In the genomic region with DNA sequence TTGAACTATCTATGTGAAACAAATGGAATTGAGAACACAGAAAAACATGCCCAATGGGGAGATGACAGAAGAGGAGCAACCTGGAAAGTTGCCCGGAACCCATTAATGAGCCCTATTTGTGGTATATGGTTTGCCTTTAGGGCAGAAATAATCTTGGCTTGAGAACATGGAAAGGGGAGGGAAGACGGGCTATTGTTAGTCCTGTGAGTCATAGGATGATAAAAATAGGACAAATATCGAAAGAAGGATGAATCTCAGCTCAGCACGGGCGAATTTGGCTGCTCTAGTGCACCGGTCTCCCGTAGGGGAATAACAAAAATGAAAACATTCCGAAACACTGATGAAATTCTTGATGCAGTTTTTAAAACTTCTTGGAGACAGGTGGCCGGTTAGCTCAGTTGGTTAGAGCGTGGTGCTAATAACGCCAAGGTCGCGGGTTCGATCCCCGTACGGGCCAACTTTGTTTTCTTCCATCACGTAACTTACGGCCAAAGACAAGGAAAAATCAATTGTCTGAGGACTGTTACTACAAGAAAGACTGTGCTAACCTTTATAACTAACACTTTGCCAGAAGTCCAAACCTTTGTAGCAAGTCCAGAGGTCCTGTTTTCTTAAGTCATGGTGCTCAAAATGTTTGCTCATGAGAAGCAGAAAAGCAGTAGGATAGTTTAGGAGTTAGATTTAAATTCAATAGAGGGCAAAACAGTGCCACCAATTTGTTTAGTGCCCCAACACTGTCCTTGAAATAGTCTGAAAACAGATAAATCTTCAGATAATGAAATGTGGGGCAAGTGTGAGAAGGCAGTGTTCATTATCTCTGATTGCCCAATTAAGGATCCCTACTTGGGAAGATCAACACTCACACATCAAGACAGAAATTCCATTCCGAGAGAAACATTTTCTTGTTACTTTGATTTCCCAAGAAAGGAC, we compare ENCODE assay signal across 1 cellular context.
TF ChIP-seq lines count a peak whose summit lies in the region.

No MANE protein-coding gene starts in this region.

TF ChIP-seq in K562, 482 proteins besides CTCF, POLR2A, EP300 and RAD21 (continued from another document and continues in another):
- TF ChIP-seq, protein P1, sequence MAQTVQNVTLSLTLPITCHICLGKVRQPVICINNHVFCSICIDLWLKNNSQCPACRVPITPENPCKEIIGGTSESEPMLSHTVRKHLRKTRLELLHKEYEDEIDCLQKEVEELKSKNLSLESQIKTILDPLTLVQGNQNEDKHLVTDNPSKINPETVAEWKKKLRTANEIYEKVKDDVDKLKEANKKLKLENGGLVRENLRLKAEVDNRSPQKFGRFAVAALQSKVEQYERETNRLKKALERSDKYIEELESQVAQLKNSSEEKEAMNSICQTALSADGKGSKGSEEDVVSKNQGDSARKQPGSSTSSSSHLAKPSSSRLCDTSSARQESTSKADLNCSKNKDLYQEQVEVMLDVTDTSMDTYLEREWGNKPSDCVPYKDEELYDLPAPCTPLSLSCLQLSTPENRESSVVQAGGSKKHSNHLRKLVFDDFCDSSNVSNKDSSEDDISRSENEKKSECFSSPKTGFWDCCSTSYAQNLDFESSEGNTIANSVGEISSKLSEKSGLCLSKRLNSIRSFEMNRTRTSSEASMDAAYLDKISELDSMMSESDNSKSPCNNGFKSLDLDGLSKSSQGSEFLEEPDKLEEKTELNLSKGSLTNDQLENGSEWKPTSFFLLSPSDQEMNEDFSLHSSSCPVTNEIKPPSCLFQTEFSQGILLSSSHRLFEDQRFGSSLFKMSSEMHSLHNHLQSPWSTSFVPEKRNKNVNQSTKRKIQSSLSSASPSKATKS (CRISPR knock-in tag; IDR thresholded peaks at IDR 0.05), result no peak
- TF ChIP-seq, protein P2, sequence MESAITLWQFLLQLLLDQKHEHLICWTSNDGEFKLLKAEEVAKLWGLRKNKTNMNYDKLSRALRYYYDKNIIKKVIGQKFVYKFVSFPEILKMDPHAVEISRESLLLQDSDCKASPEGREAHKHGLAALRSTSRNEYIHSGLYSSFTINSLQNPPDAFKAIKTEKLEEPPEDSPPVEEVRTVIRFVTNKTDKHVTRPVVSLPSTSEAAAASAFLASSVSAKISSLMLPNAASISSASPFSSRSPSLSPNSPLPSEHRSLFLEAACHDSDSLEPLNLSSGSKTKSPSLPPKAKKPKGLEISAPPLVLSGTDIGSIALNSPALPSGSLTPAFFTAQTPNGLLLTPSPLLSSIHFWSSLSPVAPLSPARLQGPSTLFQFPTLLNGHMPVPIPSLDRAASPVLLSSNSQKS (CRISPR knock-in tag; IDR thresholded peaks at IDR 0.05), result no peak
- peak; percentile 31 for TF ChIP-seq TAF9B (IDR thresholded peaks at IDR 0.05; ENCODE audit: partially characterized antibody)
- TF ChIP-seq, protein P3, sequence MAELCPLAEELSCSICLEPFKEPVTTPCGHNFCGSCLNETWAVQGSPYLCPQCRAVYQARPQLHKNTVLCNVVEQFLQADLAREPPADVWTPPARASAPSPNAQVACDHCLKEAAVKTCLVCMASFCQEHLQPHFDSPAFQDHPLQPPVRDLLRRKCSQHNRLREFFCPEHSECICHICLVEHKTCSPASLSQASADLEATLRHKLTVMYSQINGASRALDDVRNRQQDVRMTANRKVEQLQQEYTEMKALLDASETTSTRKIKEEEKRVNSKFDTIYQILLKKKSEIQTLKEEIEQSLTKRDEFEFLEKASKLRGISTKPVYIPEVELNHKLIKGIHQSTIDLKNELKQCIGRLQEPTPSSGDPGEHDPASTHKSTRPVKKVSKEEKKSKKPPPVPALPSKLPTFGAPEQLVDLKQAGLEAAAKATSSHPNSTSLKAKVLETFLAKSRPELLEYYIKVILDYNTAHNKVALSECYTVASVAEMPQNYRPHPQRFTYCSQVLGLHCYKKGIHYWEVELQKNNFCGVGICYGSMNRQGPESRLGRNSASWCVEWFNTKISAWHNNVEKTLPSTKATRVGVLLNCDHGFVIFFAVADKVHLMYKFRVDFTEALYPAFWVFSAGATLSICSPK (IDR thresholded peaks at IDR 0.05; ENCODE audit: borderline replicate concordance), result 0 out of 2 replicates have a peak, but pooled peaks have one; percentile 55
- TF ChIP-seq, protein P4, sequence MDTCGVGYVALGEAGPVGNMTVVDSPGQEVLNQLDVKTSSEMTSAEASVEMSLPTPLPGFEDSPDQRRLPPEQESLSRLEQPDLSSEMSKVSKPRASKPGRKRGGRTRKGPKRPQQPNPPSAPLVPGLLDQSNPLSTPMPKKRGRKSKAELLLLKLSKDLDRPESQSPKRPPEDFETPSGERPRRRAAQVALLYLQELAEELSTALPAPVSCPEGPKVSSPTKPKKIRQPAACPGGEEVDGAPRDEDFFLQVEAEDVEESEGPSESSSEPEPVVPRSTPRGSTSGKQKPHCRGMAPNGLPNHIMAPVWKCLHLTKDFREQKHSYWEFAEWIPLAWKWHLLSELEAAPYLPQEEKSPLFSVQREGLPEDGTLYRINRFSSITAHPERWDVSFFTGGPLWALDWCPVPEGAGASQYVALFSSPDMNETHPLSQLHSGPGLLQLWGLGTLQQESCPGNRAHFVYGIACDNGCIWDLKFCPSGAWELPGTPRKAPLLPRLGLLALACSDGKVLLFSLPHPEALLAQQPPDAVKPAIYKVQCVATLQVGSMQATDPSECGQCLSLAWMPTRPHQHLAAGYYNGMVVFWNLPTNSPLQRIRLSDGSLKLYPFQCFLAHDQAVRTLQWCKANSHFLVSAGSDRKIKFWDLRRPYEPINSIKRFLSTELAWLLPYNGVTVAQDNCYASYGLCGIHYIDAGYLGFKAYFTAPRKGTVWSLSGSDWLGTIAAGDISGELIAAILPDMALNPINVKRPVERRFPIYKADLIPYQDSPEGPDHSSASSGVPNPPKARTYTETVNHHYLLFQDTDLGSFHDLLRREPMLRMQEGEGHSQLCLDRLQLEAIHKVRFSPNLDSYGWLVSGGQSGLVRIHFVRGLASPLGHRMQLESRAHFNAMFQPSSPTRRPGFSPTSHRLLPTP (IDR thresholded peaks at IDR 0.05; ENCODE audit: borderline replicate concordance, extremely low read depth, insufficient read length), result peak; percentile 92
- TF ChIP-seq SMARCE1 (IDR thresholded peaks at IDR 0.05), result peak; percentile 30; the same call in 1 of the 2 replicates
- TF ChIP-seq TBP (optimal IDR thresholded peaks at IDR 0.05; ENCODE audit: low read depth, low read length), result peak; percentile 100
- TF ChIP-seq ZBTB43 (CRISPR knock-in tag; IDR thresholded peaks at IDR 0.05), result no peak
- TF ChIP-seq SREBF2 (CRISPR knock-in tag; IDR thresholded peaks at IDR 0.05), result peak; percentile 87; the same call in 1 of the 2 replicates
- TF ChIP-seq, protein P5, sequence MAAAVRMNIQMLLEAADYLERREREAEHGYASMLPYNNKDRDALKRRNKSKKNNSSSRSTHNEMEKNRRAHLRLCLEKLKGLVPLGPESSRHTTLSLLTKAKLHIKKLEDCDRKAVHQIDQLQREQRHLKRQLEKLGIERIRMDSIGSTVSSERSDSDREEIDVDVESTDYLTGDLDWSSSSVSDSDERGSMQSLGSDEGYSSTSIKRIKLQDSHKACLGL (CRISPR knock-in tag; IDR thresholded peaks at IDR 0.05; ENCODE audit: borderline replicate concordance, poor library complexity, severe bottlenecking), result no peak
- peak; percentile 85 for TF ChIP-seq MEF2A (IDR thresholded peaks at IDR 0.05; ENCODE audit: control insufficient read depth, low read depth, low read length)
- no peak for TF ChIP-seq SFPQ (IDR thresholded peaks at IDR 0.05; ENCODE audit: low read depth, low read length)
- TF ChIP-seq ADNP (tag; IDR thresholded peaks at IDR 0.05), result peak; percentile 88
- 0 out of 2 replicates have a peak, but pooled peaks have one; percentile 31 for TF ChIP-seq ETV5 (CRISPR knock-in tag; IDR thresholded peaks at IDR 0.05; ENCODE audit: low read depth)
- peak in 1 of 2 experiments; percentile 84; a peak in 2 of 3 replicates for TF ChIP-seq CBX3 (IDR thresholded peaks at IDR 0.05; ENCODE audit: borderline replicate concordance in 1 of 2, low read length in 2 of 2)
- no peak for TF ChIP-seq POLR2B (IDR thresholded peaks at IDR 0.05; ENCODE audit: low read depth, partially characterized antibody)
- peak; percentile 54 for TF ChIP-seq SMAD4 (CRISPR knock-in tag; conservative IDR thresholded peaks at IDR 0.05)
- TF ChIP-seq DPF2 (IDR thresholded peaks at IDR 0.05), result peak; percentile 71; the same call in 1 of the 2 replicates
- no peak for TF ChIP-seq HDAC3 (IDR thresholded peaks at IDR 0.05; ENCODE audit: borderline replicate concordance, partially characterized antibody)
- peak; percentile 62 for TF ChIP-seq KDM5B (IDR thresholded peaks at IDR 0.05; ENCODE audit: insufficient replicate concordance, low read depth, low read length)
- TF ChIP-seq ZNF232 (CRISPR knock-in tag; IDR thresholded peaks at IDR 0.05), result 0 out of 2 replicates have a peak, but pooled peaks have one; percentile 29
- TF ChIP-seq ZNF785 (CRISPR knock-in tag; IDR thresholded peaks at IDR 0.05), result no peak
- peak; percentile 32; the same call in 1 of the 2 replicates for TF ChIP-seq NFRKB (IDR thresholded peaks at IDR 0.05; ENCODE audit: low read depth)
- TF ChIP-seq SMAD1 (IDR thresholded peaks at IDR 0.05; ENCODE audit: low read depth, low read length, partially characterized antibody), result peak; percentile 38
- TF ChIP-seq, protein P6, sequence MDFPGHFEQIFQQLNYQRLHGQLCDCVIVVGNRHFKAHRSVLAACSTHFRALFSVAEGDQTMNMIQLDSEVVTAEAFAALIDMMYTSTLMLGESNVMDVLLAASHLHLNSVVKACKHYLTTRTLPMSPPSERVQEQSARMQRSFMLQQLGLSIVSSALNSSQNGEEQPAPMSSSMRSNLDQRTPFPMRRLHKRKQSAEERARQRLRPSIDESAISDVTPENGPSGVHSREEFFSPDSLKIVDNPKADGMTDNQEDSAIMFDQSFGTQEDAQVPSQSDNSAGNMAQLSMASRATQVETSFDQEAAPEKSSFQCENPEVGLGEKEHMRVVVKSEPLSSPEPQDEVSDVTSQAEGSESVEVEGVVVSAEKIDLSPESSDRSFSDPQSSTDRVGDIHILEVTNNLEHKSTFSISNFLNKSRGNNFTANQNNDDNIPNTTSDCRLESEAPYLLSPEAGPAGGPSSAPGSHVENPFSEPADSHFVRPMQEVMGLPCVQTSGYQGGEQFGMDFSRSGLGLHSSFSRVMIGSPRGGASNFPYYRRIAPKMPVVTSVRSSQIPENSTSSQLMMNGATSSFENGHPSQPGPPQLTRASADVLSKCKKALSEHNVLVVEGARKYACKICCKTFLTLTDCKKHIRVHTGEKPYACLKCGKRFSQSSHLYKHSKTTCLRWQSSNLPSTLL (IDR thresholded peaks at IDR 0.05), result peak; percentile 84; the same call in 1 of the 2 replicates
